Comparison of ENCODE assay signal across 1 cellular context in the genomic region with DNA sequence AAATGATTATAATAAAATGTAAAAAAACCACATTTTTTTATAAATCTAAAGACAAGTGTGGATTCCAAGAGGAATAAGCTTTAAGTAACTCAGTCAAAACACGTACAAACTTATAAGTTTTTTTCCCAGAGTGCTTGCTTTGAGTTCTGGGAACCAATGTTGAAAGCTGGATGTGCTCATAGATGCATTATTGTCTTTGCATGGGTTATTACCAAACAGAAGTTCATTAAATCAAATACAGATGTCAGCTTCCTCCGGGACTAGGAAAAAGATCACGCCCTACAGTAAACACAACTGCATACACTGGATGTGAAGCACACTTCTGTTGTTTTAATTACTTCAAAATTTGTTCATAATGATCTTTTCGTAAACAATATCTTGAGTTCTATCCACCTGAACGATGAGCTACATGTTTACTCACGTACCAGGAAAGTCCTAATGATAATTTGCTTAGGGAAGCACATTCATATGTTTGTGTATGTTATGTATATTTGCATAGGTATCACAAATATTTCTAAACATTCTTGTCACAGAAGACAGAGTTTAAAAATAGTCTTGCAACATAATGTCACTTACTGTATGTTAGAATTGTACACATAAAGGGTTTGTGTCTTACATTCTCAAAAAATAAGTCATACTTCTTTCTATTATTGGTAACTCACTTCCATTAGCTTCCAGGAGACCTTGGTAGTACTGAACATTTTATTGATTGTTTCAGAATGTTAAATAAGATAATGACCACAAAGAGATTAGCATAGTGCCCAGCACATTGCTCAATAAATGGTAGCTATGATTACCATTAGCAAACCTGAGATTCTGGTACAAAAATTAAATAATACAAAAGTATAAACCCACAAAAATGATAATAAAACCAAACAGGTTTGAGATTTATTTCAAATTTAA.
A peak's percentile ranks its signal among the peaks of the same experiment; 100 is the strongest.
TF ChIP-seq lines count a peak whose summit lies in the region.

No MANE protein-coding gene starts in this region.

TF ChIP-seq in HepG2, 621 proteins besides CTCF, POLR2A, EP300 and RAD21 (continued from another document):
- TF ChIP-seq, protein P1, sequence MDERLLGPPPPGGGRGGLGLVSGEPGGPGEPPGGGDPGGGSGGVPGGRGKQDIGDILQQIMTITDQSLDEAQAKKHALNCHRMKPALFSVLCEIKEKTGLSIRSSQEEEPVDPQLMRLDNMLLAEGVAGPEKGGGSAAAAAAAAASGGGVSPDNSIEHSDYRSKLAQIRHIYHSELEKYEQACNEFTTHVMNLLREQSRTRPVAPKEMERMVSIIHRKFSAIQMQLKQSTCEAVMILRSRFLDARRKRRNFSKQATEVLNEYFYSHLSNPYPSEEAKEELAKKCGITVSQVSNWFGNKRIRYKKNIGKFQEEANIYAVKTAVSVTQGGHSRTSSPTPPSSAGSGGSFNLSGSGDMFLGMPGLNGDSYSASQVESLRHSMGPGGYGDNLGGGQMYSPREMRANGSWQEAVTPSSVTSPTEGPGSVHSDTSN (CRISPR knock-in tag; IDR thresholded peaks at IDR 0.05): no peak
- no peak for TF ChIP-seq MTA1 (CRISPR knock-in tag; IDR thresholded peaks at IDR 0.05; ENCODE audit: borderline replicate concordance)
- TF ChIP-seq MAFF (IDR thresholded peaks at IDR 0.05; ENCODE audit: low read depth, low read length): peak; percentile 75
- TF ChIP-seq, protein P2, sequence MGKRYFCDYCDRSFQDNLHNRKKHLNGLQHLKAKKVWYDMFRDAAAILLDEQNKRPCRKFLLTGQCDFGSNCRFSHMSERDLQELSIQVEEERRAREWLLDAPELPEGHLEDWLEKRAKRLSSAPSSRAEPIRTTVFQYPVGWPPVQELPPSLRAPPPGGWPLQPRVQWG (CRISPR knock-in tag; IDR thresholded peaks at IDR 0.05; ENCODE audit: borderline replicate concordance, low read depth): no peak
- no peak for TF ChIP-seq CHD4 (IDR thresholded peaks at IDR 0.05; ENCODE audit: borderline replicate concordance, low read length)
- TF ChIP-seq CENPT (CRISPR knock-in tag; IDR thresholded peaks at IDR 0.05; ENCODE audit: low read depth): no peak
- no peak for TF ChIP-seq ZNF777 (CRISPR knock-in tag; IDR thresholded peaks at IDR 0.05)
- no peak for TF ChIP-seq HNF4A (CRISPR knock-in tag; IDR thresholded peaks at IDR 0.05)
- TF ChIP-seq SNAPC2 (CRISPR knock-in tag; IDR thresholded peaks at IDR 0.05): no peak
- no peak for TF ChIP-seq HNF1A (IDR thresholded peaks at IDR 0.05; ENCODE audit: low read depth)
- no peak for TF ChIP-seq HNF1A (CRISPR knock-in tag; IDR thresholded peaks at IDR 0.05; ENCODE audit: borderline replicate concordance)
TF ChIP-seq in HepG2: peak in this region for 2.
